ENCODE assay signal across 25 cellular contexts in the genomic region with DNA sequence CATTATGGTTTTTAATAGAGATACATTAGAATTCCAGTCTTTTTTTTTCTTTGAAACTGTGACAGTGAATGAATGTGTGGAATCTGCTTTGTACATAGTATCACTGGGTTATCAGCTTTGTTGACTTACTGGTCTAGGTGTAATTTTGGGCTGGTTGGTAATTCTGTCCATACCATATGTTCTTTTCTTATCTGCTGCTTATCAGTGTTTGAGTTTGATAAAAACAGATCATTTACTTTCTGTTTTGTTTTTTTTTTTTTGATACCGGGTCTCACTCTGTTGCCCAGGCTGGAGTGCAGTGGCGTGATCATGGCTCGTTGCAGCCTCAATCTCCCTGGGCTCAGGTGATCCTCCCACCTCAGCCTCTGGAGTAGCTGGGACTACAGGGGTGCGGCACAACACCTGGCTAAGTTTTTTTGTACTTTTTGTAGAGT.
"Had no signal": no experiment of that assay in that cellular context is flagged by ENCODE, and none has a peak within 500 bp of the region (broad histone marks: within the 10 kb centered on the region; RNA-seq: fewer than 3 reads in every experiment).

No MANE protein-coding gene starts in this region.

- H3K27ac Mint-ChIP-seq: activated CD4-positive, alpha-beta T cell treated with anti-CD3 and anti-CD28 coated beads, Interleukin-2, amount 10 ng/mL, durations not matched to agents 7 days and 5 days; activated CD8-positive, alpha-beta memory T cell treated with anti-CD3 and anti-CD28 coated beads, Interleukin-2, amount 10 ng/mL, durations not matched to agents 7 days and 5 days; activated CD8-positive, alpha-beta T cell treated with anti-CD3 and anti-CD28 coated beads for 36 hours; activated naive CD8-positive, alpha-beta T cell treated with anti-CD3 and anti-CD28 coated beads, Interleukin-2, amount 50 U/mL, for 24 hours; brain; naive B cell; T-helper 1 cell treated with Interleukin-12 subunit alpha and Interleukin-12 subunit beta and Interleukin-4 antibody, amounts not matched to agents 30 μg/mL and 1 μg/mL, for 36 hours had no signal

- H3K27me3 ChIP-seq: spleen, testis, upper lobe of left lung had no signal

- H3K36me3 ChIP-seq: spleen, upper lobe of left lung had no signal

- H3K4me3 Mint-ChIP-seq: activated CD4-positive, alpha-beta T cell treated with anti-CD3 and anti-CD28 coated beads, Interleukin-2, amount 10 ng/mL, durations not matched to agents 7 days and 5 days; activated CD8-positive, alpha-beta memory T cell treated with anti-CD3 and anti-CD28 coated beads, Interleukin-2, amount 10 ng/mL, durations not matched to agents 7 days and 5 days; activated CD8-positive, alpha-beta T cell treated with anti-CD3 and anti-CD28 coated beads for 36 hours; activated naive CD8-positive, alpha-beta T cell treated with anti-CD3 and anti-CD28 coated beads, Interleukin-2, amount 50 U/mL, for 24 hours; brain; immature natural killer cell; naive B cell; T-helper 1 cell treated with Interleukin-12 subunit alpha and Interleukin-12 subunit beta and Interleukin-4 antibody, amounts not matched to agents 30 μg/mL and 1 μg/mL, for 36 hours had no signal

- H3K4me1 Mint-ChIP-seq: activated CD4-positive, alpha-beta T cell treated with anti-CD3 and anti-CD28 coated beads, Interleukin-2, amount 10 ng/mL, durations not matched to agents 7 days and 5 days; activated CD8-positive, alpha-beta memory T cell treated with anti-CD3 and anti-CD28 coated beads, Interleukin-2, amount 10 ng/mL, durations not matched to agents 7 days and 5 days; activated naive CD8-positive, alpha-beta T cell treated with anti-CD3 and anti-CD28 coated beads, Interleukin-2, amount 50 U/mL, for 24 hours; brain; immature natural killer cell; naive B cell had no signal

- ATAC-seq: activated CD8-positive, alpha-beta memory T cell treated with anti-CD3 and anti-CD28 coated beads, Interleukin-2, amount 10 ng/mL, durations not matched to agents 7 days and 5 days; activated CD8-positive, alpha-beta T cell treated with anti-CD3 and anti-CD28 coated beads for 36 hours; activated naive CD8-positive, alpha-beta T cell treated with anti-CD3 and anti-CD28 coated beads, Interleukin-2, amount 50 U/mL, for 24 hours; esophagus mucosa; left ventricle myocardium superior had no signal

- H3K4me1 ChIP-seq: spleen, testis had no signal

- H3K36me3 Mint-ChIP-seq: activated CD8-positive, alpha-beta memory T cell treated with anti-CD3 and anti-CD28 coated beads, Interleukin-2, amount 10 ng/mL, durations not matched to agents 7 days and 5 days; brain; immature natural killer cell; naive B cell had no signal

- H3K9me3 Mint-ChIP-seq: activated CD4-positive, alpha-beta T cell treated with anti-CD3 and anti-CD28 coated beads, Interleukin-2, amount 10 ng/mL, durations not matched to agents 7 days and 5 days; activated CD8-positive, alpha-beta T cell treated with anti-CD3 and anti-CD28 coated beads for 36 hours; activated naive CD8-positive, alpha-beta T cell treated with anti-CD3 and anti-CD28 coated beads, Interleukin-2, amount 50 U/mL, for 24 hours; immature natural killer cell; naive B cell; T-helper 1 cell treated with Interleukin-12 subunit alpha and Interleukin-12 subunit beta and Interleukin-4 antibody, amounts not matched to agents 30 μg/mL and 1 μg/mL, for 36 hours had no signal

- H3K4me3 ChIP-seq: spleen, testis, upper lobe of left lung had no signal

- H3K9me3 ChIP-seq: spleen, testis, upper lobe of left lung had no signal

- DNase-seq: activated CD4-positive, alpha-beta T cell treated with anti-CD3 and anti-CD28 coated beads, Interleukin-2, amount 10 ng/mL, durations not matched to agents 7 days and 5 days; activated CD8-positive, alpha-beta memory T cell treated with anti-CD3 and anti-CD28 coated beads, Interleukin-2, amount 10 ng/mL, durations not matched to agents 7 days and 5 days; activated CD8-positive, alpha-beta T cell treated with anti-CD3 and anti-CD28 coated beads for 36 hours; activated gamma-delta T cell; activated naive CD4-positive, alpha-beta T cell treated with anti-CD3 and anti-CD28 coated beads, Interleukin-2, amount 50 U/mL, for 16 hours; activated naive CD8-positive, alpha-beta T cell treated with anti-CD3 and anti-CD28 coated beads, Interleukin-2, amount 50 U/mL, for 24 hours; activated T-cell treated with anti-CD3 and anti-CD28 coated beads for 4 hours; caudate nucleus; effector memory CD4-positive, alpha-beta T cell; foreskin melanocyte; immature natural killer cell; left ventricle myocardium superior; naive B cell; nucleus accumbens; posterior cingulate gyrus; retina; spleen; stimulated activated CD4-positive, alpha-beta T cell treated with anti-CD3 and anti-CD28 coated beads, Interleukin-4, amount 100 ng/mL, for 1 hour; stimulated activated naive CD4-positive, alpha-beta T cell; T1000; testis; upper lobe of left lung had no signal

- H3K27me3 Mint-ChIP-seq: brain had no signal

- H3K27ac ChIP-seq: spleen, testis, upper lobe of left lung had no signal
